In the genomic region with DNA sequence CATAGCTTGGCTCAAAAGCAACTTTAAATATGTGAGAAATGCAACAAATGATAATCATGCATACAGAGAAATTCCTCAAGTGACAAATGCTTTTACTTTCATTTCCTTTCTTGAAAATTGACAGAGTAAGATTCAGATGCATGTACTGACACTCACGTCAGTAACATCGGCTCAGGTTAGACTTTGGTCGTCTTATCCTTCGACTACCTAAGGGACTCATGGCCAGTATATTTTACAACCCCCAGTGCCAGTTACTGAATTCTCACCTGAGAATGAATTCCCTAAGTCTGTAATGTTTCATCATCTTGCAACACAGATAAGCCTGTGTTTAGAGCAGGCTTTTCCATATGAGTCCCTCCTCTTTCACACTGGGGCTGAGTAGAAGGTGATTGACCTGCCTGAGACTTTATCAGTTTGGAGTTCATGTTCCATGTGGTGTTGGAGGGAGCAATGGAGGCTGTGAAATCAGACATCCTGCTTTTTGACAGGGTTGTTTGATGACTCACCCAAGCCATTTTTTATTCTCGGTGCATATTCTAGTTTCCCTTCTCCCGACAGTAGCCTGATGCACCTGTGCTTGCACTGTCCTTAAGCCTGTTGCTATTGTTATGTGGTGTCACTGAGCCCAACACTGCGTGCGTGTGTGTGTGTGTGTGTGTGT, we compare ENCODE assay signal across 8 cellular contexts. TPM values are rescaled to one million over a fixed set of nuclear protein-coding genes. Genes with fewer than 3 reads are reported as not detected.
A peak's percentile ranks its signal among the peaks of the same experiment; 100 is the strongest.
DNase-seq lines count a peak whose midpoint lies in the region; ATAC-seq and TF ChIP-seq lines count a peak whose summit lies in the region.

No MANE protein-coding gene starts in this region.

- H3K27ac Mint-ChIP-seq in Caco-2 (ENCODE audit: unreplicated experiment): peak overlapping the region; percentile 48

- peaks cover 6% of the 10 kb centered on the region for H3K4me1 Mint-ChIP-seq in Caco-2 (ENCODE audit: low read depth, unreplicated experiment)
- peaks cover 29% of the 10 kb centered on the region for H3K4me1 Mint-ChIP-seq in activated T-cell treated with anti-CD3 and anti-CD28 coated beads, Interleukin-2, amount 50 U/mL, for 4 hours (ENCODE audit: low read depth)

- peak overlapping the region; percentile 36 for H3K4me3 Mint-ChIP-seq in Caco-2 (ENCODE audit: unreplicated experiment)
- peak overlapping the region; percentile 41 for H3K4me3 Mint-ChIP-seq in activated T-cell treated with anti-CD3 and anti-CD28 coated beads, Interleukin-2, amount 50 U/mL, for 4 hours

- ATAC-seq in GM19043 (IDR thresholded peaks at IDR 0.05; ENCODE audit: low read depth, unreplicated experiment) (peak; percentile 43), HG03196 (IDR thresholded peaks at IDR 0.05; ENCODE audit: unreplicated experiment) (peak; percentile 40), lung (ENCODE audit: insufficient read depth, low FRiP score) (peak; percentile 41)
- peak; percentile 55 to 56 for ATAC-seq in activated T-cell treated with anti-CD3 and anti-CD28 coated beads, Interleukin-2, amount 50 U/mL, for 4 hours

- H3K27me3 ChIP-seq in Caco-2 (replicated peaks; ENCODE audit: control insufficient read depth, insufficient read depth, low read length) (no peaks in the 10 kb centered on the region), lung (ENCODE audit: control insufficient read depth, insufficient read depth) (no peaks in the 10 kb centered on the region), tibial artery (no peaks in the 10 kb centered on the region)

- no peak for TF ChIP-seq CTCF in Caco-2 (IDR thresholded peaks at IDR 0.05; ENCODE audit: insufficient read depth in 1 of 2, low read depth in 1 of 2, low read length in 1 of 2, severe bottlenecking in 1 of 2, unreplicated experiment in 1 of 2)
- TF ChIP-seq CTCF in lung (IDR thresholded peaks at IDR 0.05; ENCODE audit: control extremely low read depth, extremely low read depth): no peak
- TF ChIP-seq CTCF in lower leg skin (IDR thresholded peaks at IDR 0.05): no peak
- no peak for TF ChIP-seq CTCF in tibial artery (IDR thresholded peaks at IDR 0.05)

- POLR2A ChIA-PET in Caco-2 (lab: Charles Lee): no interaction called here

- H3K27ac ChIP-seq in lung (ENCODE audit: low read depth in 1 of 2, low read length in 1 of 2) (no peak overlapping the region), tibial artery (no peak overlapping the region)

- H3K36me3 Mint-ChIP-seq in Caco-2 (ENCODE audit: insufficient read depth, unreplicated experiment): peaks cover 5% of the 10 kb centered on the region
- peaks cover 4% of the 10 kb centered on the region for H3K36me3 Mint-ChIP-seq in activated T-cell treated with anti-CD3 and anti-CD28 coated beads, Interleukin-2, amount 50 U/mL, for 4 hours (ENCODE audit: insufficient read depth)

- peak; percentile 39 to 62 for DNase-seq in Caco-2
- no peak for DNase-seq in activated T-cell treated with anti-CD3 and anti-CD28 coated beads, Interleukin-2, amount 50 U/mL, for 4 hours
- DNase-seq in lung (ENCODE audit: low spot score): no peak
- DNase-seq in lower leg skin (ENCODE audit: low spot score in 2 of 2): no peak
- no peak for DNase-seq in tibial artery
- DNase-seq in epidermal melanocyte (ENCODE audit: insufficient read length, low spot score): no peak

- H3K27me3 Mint-ChIP-seq in Caco-2 (ENCODE audit: insufficient read depth, unreplicated experiment): no peaks in the 10 kb centered on the region
- peaks cover 15% of the 10 kb centered on the region for H3K27me3 Mint-ChIP-seq in activated T-cell treated with anti-CD3 and anti-CD28 coated beads, Interleukin-2, amount 50 U/mL, for 4 hours (ENCODE audit: low read depth)

- TF ChIP-seq POLR2A in lower leg skin (IDR thresholded peaks at IDR 0.05): no peak

- no peaks in the 10 kb centered on the region for H3K36me3 ChIP-seq in Caco-2 (ENCODE audit: control insufficient read depth, insufficient read depth, low read length)
- H3K36me3 ChIP-seq in lung (ENCODE audit: control insufficient read depth in 2 of 2, insufficient read depth in 2 of 2, low read length in 2 of 2): no peaks in the 10 kb centered on the region
- H3K36me3 ChIP-seq in tibial artery: no peaks in the 10 kb centered on the region

- intact Hi-C loops in Caco-2 (cut with micrococcal nuclease; ENCODE audit: unreplicated experiment) (loop anchor here (2.0 kb wide), 1 partner anchor 31 kb away; a partner anchor contains a TSS), lower leg skin (cut with DNase I; ENCODE audit: low total_unique reads) (no loop called here), tibial artery (cut with DNase I; ENCODE audit: low total_unique reads) (no loop called here)

- H3K9me3 ChIP-seq in Caco-2 (no peaks in the 10 kb centered on the region), lung (ENCODE audit: control insufficient read depth in 2 of 2, insufficient read depth in 1 of 2, low read length in 1 of 2) (no peaks in the 10 kb centered on the region), tibial artery (no peaks in the 10 kb centered on the region)

- H3K4me1 ChIP-seq in Caco-2: peaks cover 13% of the 10 kb centered on the region; the same call in 1 of the 2 replicates
- no peaks in the 10 kb centered on the region for H3K4me1 ChIP-seq in lung (ENCODE audit: control insufficient read depth in 2 of 2, insufficient read depth in 2 of 2, low read length in 2 of 2)
- H3K4me1 ChIP-seq in tibial artery: no peaks in the 10 kb centered on the region

- CTCF ChIA-PET in Caco-2 (lab: Charles Lee): no interaction called here

- no peaks in the 10 kb centered on the region for H3K9me3 Mint-ChIP-seq in Caco-2 (ENCODE audit: unreplicated experiment)
- H3K9me3 Mint-ChIP-seq in activated T-cell treated with anti-CD3 and anti-CD28 coated beads, Interleukin-2, amount 50 U/mL, for 4 hours: peaks cover 11% of the 10 kb centered on the region

- WGBS in lung, 2 donors: 56 to 63% methylated on average over 8 of the region's 8 CpGs
- WGBS in lower leg skin, 2 donors: 57 to 59% methylated on average over 8 of the region's 8 CpGs

- H3K4me3 ChIP-seq in Caco-2 (ENCODE audit: low read depth, low read length): no peak overlapping the region
- no peak overlapping the region for H3K4me3 ChIP-seq in lung
- H3K4me3 ChIP-seq in lower leg skin (ENCODE audit: low read depth, poor library complexity, severe bottlenecking): no peak overlapping the region
- H3K4me3 ChIP-seq in tibial artery: no peak overlapping the region

- no TSS peak for BruUV-seq in Caco-2 (replicated peaks; lab: Mats Ljungman, UMichigan)

RNA-seq across cellular contexts. Expression of a gene that starts 30.5 kb away (rescaled TPM):
- 31.6 and 32.0 TPM in 2 replicates for total RNA-seq in Caco-2 (2022)
- total RNA-seq in activated T-cell treated with anti-CD3 and anti-CD28 coated beads, Interleukin-2, amount 50 U/mL, for 4 hours: under 1 TPM; 0.13 to 0.22 (median 0.15) TPM
- total RNA-seq in lung: 10 to 100 TPM; 26.6 to 42.0 TPM
- polyA plus RNA-seq in lung: 1 to 10 TPM; 7.3 to 9.9 TPM
- total RNA-seq in lower leg skin: 10 to 100 TPM; 21.6 to 32.1 (median 26.8) TPM

Comparison
In these comparisons a context has a peak if more than half of its experiments do, and no peak if none do; other contexts are left out.
1. DNase-seq: peak in Caco-2 (2 of 2); none in activated T-cell treated with anti-CD3 and anti-CD28 coated beads, Interleukin-2, amount 50 U/mL, for 4 hours (single experiment), lung (single experiment), lower leg skin (0 of 2), tibial artery (0 of 2) and epidermal melanocyte (single experiment).
2. RNA of a gene that starts 30.5 kb away (total RNA-seq): 26.6 to 42.0 TPM in lung, 31.6 to 32.0 TPM in Caco-2 and 21.6 to 32.1 TPM in lower leg skin; 0.13 to 0.22 TPM in activated T-cell treated with anti-CD3 and anti-CD28 coated beads, Interleukin-2, amount 50 U/mL, for 4 hours; every median in the first group is over 10 times any median in the second.
3. Peak in every context shown above with its lines, with median percentiles within 50 percentile points of each other: ATAC-seq.